In the genomic region with DNA sequence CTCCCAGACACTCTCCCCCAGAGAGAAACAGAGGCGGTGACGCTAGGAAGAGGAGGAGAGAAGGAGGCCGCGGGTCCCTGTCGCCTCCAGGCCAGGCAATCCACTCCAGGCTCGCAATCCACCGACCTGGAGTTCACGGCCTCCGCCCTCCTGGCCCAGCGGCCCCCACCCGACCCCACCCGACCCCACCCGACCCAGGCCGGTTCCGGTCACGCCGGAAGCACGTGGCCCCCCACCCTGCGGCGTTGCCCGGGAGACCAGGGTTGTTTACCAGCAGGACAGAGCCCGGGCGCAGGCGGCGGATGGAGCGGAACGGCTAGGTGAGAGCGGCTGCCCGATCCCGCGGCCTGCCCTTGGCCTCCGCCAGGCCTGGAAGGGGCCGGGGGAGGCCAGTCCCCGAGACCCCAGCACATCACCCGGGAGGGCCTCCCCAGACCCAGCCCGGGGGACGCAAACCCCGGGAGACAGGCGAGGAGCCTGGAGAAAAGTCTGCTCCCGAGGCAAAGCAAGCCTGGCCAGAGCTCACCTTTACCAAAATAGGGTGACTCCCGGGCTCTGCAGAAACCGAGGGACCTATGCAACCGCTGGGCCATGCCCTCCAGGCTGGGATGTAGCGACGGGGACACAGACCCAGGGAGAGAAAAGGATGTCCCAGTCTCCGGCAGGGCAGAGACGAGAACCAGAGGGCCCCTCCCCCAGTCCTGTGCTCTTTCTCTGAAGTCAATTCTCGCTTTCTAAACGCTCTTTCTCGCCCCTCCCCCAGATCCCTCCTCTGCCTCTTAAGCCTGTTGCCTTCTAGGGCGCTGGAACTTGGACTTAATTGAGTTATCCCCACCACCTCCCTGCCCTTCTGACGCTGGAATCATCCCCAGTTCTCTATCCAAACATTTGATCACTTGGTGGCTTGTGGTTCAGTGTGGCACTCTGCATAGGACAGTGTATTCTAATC, we compare ENCODE assay signal across 1 cellular context.
TF ChIP-seq lines count a peak whose summit lies in the region.

A gene with protein sequence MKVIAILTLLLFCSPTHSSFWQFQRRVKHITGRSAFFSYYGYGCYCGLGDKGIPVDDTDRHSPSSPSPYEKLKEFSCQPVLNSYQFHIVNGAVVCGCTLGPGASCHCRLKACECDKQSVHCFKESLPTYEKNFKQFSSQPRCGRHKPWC (minus strand): TSS at position 685 of the 949 bp plus-strand sequence. CDS start 9,155 bp downstream, outside the sequence.
A gene with protein sequence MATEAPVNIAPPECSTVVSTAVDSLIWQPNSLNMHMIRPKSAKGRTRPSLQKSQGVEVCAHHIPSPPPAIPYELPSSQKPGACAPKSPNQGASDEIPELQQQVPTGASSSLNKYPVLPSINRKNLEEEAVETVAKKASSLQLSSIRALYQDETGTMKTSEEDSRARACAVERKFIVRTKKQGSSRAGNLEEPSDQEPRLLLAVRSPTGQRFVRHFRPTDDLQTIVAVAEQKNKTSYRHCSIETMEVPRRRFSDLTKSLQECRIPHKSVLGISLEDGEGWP (plus strand): TSS at position 263 of the 949 bp plus-strand sequence. CDS start 4,466 bp downstream, outside the sequence.

TF ChIP-seq in H1, 55 proteins besides CTCF, POLR2A, EP300 and RAD21:
- TF ChIP-seq SIRT6 (IDR thresholded peaks at IDR 0.05; ENCODE audit: low read length) (no peak), TCF12 (IDR thresholded peaks at IDR 0.05; ENCODE audit: low read depth, low read length) (no peak), RBBP5 (IDR thresholded peaks at IDR 0.05; ENCODE audit: borderline replicate concordance, low read depth, low read length) (0 out of 2 replicates have a peak, but pooled peaks have one; percentile 46), SIX5 (IDR thresholded peaks at IDR 0.05; ENCODE audit: low read depth, low read length) (no peak), TBP (IDR thresholded peaks at IDR 0.05; ENCODE audit: low read depth, low read length) (no peak), SP2 (IDR thresholded peaks at IDR 0.05; ENCODE audit: low read length) (no peak), EGR1 (IDR thresholded peaks at IDR 0.05; ENCODE audit: borderline replicate concordance, low read depth, low read length) (no peak), CBX8 (IDR thresholded peaks at IDR 0.05; ENCODE audit: borderline replicate concordance, low read depth, low read length) (no peak), TEAD4 (IDR thresholded peaks at IDR 0.05; ENCODE audit: low read depth, low read length) (no peak), SIN3A (conservative IDR thresholded peaks at IDR 0.05 in 1 of 2, IDR thresholded peaks at IDR 0.05 in 1 of 2; ENCODE audit: low read depth in 1 of 2, low read length in 2 of 2) (peak in 1 of 2 experiments; percentile 77; a peak in 1 of 4 replicates), EZH2 (IDR thresholded peaks at IDR 0.05; ENCODE audit: low read depth, low read length, severe bottlenecking) (peak; percentile 39), BCL11A (IDR thresholded peaks at IDR 0.05; ENCODE audit: low read depth in 2 of 2, low read length in 2 of 2) (no peak), SAP30 (IDR thresholded peaks at IDR 0.05; ENCODE audit: insufficient read depth, insufficient replicate concordance, low read length) (peak; percentile 34), KDM5A (IDR thresholded peaks at IDR 0.05; ENCODE audit: low read length) (no peak), SRF (IDR thresholded peaks at IDR 0.05; ENCODE audit: low read depth, low read length) (no peak), SP1 (IDR thresholded peaks at IDR 0.05; ENCODE audit: low read depth, low read length) (peak; percentile 51; the same call in 1 of the 2 replicates), JUN (IDR thresholded peaks at IDR 0.05; ENCODE audit: low read depth, low read length) (no peak), TAF1 (IDR thresholded peaks at IDR 0.05; ENCODE audit: low read depth, low read length) (no peak), ZNF274 (IDR thresholded peaks at IDR 0.05; ENCODE audit: borderline replicate concordance, extremely low read depth, low read length) (no peak), KDM4A (IDR thresholded peaks at IDR 0.05; ENCODE audit: low read depth, low read length, severe bottlenecking) (peak; percentile 86), ASH2L (IDR thresholded peaks at IDR 0.05; ENCODE audit: low read length) (peak; percentile 34), RXRA (IDR thresholded peaks at IDR 0.05; ENCODE audit: insufficient read depth, low read depth, low read length) (no peak), CEBPB (IDR thresholded peaks at IDR 0.05; ENCODE audit: low read depth, low read length) (no peak), POLR2AphosphoS5 (IDR thresholded peaks at IDR 0.05; ENCODE audit: low read depth, low read length) (no peak), CREB1 (IDR thresholded peaks at IDR 0.05) (no peak), RFX5 (IDR thresholded peaks at IDR 0.05; ENCODE audit: borderline replicate concordance, low read depth, low read length) (no peak), CTBP2 (IDR thresholded peaks at IDR 0.05; ENCODE audit: borderline replicate concordance, insufficient read depth, insufficient read length, low read length) (no peak), JUND (IDR thresholded peaks at IDR 0.05; ENCODE audit: low read length) (no peak), CBX5 (IDR thresholded peaks at IDR 0.05; ENCODE audit: low read depth, low read length) (no peak), YY1 (IDR thresholded peaks at IDR 0.05; ENCODE audit: low read depth, low read length) (no peak), TAF7 (optimal IDR thresholded peaks at IDR 0.05; ENCODE audit: borderline replicate concordance, low read depth, low read length) (no peak), MAFK (IDR thresholded peaks at IDR 0.05; ENCODE audit: low read depth, low read length) (no peak), PHF8 (conservative IDR thresholded peaks at IDR 0.05; ENCODE audit: low read depth, low read length) (peak; percentile 60; the same call in 1 of the 2 replicates), HDAC2 (IDR thresholded peaks at IDR 0.05; ENCODE audit: borderline replicate concordance in 1 of 2, low read depth in 2 of 2, low read length in 2 of 2) (0 out of 4 replicates have a peak, but pooled peaks of 1 of the 2 experiments have one; percentile 78), RNF2 (IDR thresholded peaks at IDR 0.05; ENCODE audit: borderline replicate concordance, low read depth, low read length, missing control alignments, poor library complexity, severe bottlenecking) (no peak), BACH1 (IDR thresholded peaks at IDR 0.05; ENCODE audit: low read length) (no peak), KDM1A (IDR thresholded peaks at IDR 0.05; ENCODE audit: borderline replicate concordance, low read length) (no peak)
- TF ChIP-seq, protein P1, sequence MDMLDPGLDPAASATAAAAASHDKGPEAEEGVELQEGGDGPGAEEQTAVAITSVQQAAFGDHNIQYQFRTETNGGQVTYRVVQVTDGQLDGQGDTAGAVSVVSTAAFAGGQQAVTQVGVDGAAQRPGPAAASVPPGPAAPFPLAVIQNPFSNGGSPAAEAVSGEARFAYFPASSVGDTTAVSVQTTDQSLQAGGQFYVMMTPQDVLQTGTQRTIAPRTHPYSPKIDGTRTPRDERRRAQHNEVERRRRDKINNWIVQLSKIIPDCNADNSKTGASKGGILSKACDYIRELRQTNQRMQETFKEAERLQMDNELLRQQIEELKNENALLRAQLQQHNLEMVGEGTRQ (IDR thresholded peaks at IDR 0.05; ENCODE audit: low read length), result peak; percentile 34; the same call in 1 of the 2 replicates
- TF ChIP-seq, protein P2, sequence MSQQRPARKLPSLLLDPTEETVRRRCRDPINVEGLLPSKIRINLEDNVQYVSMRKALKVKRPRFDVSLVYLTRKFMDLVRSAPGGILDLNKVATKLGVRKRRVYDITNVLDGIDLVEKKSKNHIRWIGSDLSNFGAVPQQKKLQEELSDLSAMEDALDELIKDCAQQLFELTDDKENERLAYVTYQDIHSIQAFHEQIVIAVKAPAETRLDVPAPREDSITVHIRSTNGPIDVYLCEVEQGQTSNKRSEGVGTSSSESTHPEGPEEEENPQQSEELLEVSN (IDR thresholded peaks at IDR 0.05), result peak; percentile 20; the same call in 1 of the 2 replicates
- TF ChIP-seq, protein P3, sequence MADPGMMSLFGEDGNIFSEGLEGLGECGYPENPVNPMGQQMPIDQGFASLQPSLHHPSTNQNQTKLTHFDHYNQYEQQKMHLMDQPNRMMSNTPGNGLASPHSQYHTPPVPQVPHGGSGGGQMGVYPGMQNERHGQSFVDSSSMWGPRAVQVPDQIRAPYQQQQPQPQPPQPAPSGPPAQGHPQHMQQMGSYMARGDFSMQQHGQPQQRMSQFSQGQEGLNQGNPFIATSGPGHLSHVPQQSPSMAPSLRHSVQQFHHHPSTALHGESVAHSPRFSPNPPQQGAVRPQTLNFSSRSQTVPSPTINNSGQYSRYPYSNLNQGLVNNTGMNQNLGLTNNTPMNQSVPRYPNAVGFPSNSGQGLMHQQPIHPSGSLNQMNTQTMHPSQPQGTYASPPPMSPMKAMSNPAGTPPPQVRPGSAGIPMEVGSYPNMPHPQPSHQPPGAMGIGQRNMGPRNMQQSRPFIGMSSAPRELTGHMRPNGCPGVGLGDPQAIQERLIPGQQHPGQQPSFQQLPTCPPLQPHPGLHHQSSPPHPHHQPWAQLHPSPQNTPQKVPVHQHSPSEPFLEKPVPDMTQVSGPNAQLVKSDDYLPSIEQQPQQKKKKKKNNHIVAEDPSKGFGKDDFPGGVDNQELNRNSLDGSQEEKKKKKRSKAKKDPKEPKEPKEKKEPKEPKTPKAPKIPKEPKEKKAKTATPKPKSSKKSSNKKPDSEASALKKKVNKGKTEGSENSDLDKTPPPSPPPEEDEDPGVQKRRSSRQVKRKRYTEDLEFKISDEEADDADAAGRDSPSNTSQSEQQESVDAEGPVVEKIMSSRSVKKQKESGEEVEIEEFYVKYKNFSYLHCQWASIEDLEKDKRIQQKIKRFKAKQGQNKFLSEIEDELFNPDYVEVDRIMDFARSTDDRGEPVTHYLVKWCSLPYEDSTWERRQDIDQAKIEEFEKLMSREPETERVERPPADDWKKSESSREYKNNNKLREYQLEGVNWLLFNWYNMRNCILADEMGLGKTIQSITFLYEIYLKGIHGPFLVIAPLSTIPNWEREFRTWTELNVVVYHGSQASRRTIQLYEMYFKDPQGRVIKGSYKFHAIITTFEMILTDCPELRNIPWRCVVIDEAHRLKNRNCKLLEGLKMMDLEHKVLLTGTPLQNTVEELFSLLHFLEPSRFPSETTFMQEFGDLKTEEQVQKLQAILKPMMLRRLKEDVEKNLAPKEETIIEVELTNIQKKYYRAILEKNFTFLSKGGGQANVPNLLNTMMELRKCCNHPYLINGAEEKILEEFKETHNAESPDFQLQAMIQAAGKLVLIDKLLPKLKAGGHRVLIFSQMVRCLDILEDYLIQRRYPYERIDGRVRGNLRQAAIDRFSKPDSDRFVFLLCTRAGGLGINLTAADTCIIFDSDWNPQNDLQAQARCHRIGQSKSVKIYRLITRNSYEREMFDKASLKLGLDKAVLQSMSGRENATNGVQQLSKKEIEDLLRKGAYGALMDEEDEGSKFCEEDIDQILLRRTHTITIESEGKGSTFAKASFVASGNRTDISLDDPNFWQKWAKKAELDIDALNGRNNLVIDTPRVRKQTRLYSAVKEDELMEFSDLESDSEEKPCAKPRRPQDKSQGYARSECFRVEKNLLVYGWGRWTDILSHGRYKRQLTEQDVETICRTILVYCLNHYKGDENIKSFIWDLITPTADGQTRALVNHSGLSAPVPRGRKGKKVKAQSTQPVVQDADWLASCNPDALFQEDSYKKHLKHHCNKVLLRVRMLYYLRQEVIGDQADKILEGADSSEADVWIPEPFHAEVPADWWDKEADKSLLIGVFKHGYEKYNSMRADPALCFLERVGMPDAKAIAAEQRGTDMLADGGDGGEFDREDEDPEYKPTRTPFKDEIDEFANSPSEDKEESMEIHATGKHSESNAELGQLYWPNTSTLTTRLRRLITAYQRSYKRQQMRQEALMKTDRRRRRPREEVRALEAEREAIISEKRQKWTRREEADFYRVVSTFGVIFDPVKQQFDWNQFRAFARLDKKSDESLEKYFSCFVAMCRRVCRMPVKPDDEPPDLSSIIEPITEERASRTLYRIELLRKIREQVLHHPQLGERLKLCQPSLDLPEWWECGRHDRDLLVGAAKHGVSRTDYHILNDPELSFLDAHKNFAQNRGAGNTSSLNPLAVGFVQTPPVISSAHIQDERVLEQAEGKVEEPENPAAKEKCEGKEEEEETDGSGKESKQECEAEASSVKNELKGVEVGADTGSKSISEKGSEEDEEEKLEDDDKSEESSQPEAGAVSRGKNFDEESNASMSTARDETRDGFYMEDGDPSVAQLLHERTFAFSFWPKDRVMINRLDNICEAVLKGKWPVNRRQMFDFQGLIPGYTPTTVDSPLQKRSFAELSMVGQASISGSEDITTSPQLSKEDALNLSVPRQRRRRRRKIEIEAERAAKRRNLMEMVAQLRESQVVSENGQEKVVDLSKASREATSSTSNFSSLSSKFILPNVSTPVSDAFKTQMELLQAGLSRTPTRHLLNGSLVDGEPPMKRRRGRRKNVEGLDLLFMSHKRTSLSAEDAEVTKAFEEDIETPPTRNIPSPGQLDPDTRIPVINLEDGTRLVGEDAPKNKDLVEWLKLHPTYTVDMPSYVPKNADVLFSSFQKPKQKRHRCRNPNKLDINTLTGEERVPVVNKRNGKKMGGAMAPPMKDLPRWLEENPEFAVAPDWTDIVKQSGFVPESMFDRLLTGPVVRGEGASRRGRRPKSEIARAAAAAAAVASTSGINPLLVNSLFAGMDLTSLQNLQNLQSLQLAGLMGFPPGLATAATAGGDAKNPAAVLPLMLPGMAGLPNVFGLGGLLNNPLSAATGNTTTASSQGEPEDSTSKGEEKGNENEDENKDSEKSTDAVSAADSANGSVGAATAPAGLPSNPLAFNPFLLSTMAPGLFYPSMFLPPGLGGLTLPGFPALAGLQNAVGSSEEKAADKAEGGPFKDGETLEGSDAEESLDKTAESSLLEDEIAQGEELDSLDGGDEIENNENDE (IDR thresholded peaks at IDR 0.05; ENCODE audit: insufficient replicate concordance, low read length), result no peak
- TF ChIP-seq, protein P4, sequence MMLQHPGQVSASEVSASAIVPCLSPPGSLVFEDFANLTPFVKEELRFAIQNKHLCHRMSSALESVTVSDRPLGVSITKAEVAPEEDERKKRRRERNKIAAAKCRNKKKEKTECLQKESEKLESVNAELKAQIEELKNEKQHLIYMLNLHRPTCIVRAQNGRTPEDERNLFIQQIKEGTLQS (IDR thresholded peaks at IDR 0.05; ENCODE audit: insufficient read depth, low read depth, low read length), result no peak
- TF ChIP-seq, protein P5, sequence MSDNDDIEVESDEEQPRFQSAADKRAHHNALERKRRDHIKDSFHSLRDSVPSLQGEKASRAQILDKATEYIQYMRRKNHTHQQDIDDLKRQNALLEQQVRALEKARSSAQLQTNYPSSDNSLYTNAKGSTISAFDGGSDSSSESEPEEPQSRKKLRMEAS (IDR thresholded peaks at IDR 0.05), result peak; percentile 91
TF ChIP-seq in H1: peak in this region for 12.
